In the genomic region with DNA sequence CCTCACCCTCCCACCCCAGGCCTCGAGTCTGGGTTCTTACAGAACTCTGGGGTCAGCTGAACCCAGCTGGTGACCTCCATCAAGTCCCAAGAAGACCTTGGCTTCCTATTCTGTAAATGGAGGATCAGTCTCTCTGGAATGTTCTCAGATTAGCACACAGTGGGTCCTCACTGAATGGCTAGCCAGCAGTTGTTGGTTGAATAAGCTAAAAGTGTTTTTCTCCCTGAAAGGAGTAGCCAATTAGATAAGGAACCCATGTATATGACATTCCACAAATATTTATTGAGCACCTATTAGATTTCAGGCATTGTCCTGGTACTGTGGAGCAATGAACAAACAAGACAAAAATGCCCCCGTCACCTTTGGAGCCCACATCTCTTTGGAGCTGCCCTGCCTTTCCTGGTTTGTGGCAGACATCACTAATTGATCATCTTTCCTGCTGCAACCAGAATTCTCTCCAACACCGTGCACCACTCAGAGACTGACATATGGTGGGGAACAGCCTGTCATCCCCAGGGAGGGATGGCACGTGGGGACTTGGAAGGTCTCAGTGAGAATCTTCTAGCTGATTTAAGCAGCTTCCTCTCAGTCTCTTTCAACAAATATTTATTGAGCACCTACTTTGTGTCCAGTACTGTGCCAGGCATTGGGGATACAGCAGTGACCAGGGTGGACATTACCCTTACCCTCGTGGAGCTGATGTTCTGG, we compare ENCODE assay signal across 20 cellular contexts.
DNase-seq lines count a peak whose midpoint lies in the region; FAIRE-seq and TF ChIP-seq lines count a peak whose summit lies in the region.
"Had no signal": no experiment of that assay in that cellular context is flagged by ENCODE, and none has a peak within 500 bp of the region (broad histone marks: within the 10 kb centered on the region; RNA-seq: fewer than 3 reads in every experiment).

No MANE protein-coding gene starts in this region.

- no peaks in the 10 kb centered on the region for H3K27me3 ChIP-seq in right atrium auricular region
- H3K27me3 ChIP-seq in osteoblast (ENCODE audit: insufficient read depth, low read length), result no peaks in the 10 kb centered on the region
- H3K27me3 ChIP-seq in CD4-positive, alpha-beta memory T cell (ENCODE audit: insufficient read depth, low read length), result no peaks in the 10 kb centered on the region
- H3K27me3 ChIP-seq: uterus had no signal

- CTCF ChIA-PET in CD4-positive, alpha-beta memory T cell (lab: Charles Lee; ENCODE audit: partially characterized antibody), result no interaction called here

- H3K27ac Mint-ChIP-seq in dendritic cell treated with granulocyte-macrophage colony-stimulating factor and Interleukin-4, amounts not matched to agents 40 ng/mL and 50 ng/mL, for 4 days, result peak overlapping the region; percentile 77
- H3K27ac Mint-ChIP-seq in CD4-positive, alpha-beta memory T cell, result no peak overlapping the region
- H3K27ac Mint-ChIP-seq: T-helper 17 cell had no signal

- TF ChIP-seq CTCF in right atrium auricular region (IDR thresholded peaks at IDR 0.05) (no peak), osteoblast (IDR thresholded peaks at IDR 0.05; ENCODE audit: extremely low read depth, low read depth, low read length) (no peak)

- no peak for DNase-seq in right atrium auricular region (ENCODE audit: low spot score)
- no peak for DNase-seq in cardiac septum (ENCODE audit: low spot score)
- DNase-seq in osteoblast (ENCODE audit: insufficient read length, low spot score, missing footprints), result peak; percentile 68
- DNase-seq in anterior cingulate cortex (lab: John Stamatoyannopoulos, UW), result no peak
- DNase-seq in H54 (ENCODE audit: insufficient read length, low spot score), result no peak
- DNase-seq in 8988T, result no peak
- no peak for DNase-seq in CD4-positive, alpha-beta memory T cell
- DNase-seq: activated gamma-delta T cell treated with Interleukin-2 at 50 U/mL for 16 hours; DMS153; effector memory CD4-positive, alpha-beta T cell; NCI-H2029; NCI-H774; occipital lobe; PC-3; stimulated activated CD4-positive, alpha-beta T cell treated with anti-CD3 and anti-CD28 coated beads, Interleukin-1b, Interleukin-23, amount 100 ng/mL, for 48 hours; T-helper 17 cell; uterus had no signal

- H3K4me3 Mint-ChIP-seq in dendritic cell treated with granulocyte-macrophage colony-stimulating factor and Interleukin-4, amounts not matched to agents 40 ng/mL and 50 ng/mL, for 4 days, result peak overlapping the region; percentile 18
- no peak overlapping the region for H3K4me3 Mint-ChIP-seq in CD4-positive, alpha-beta memory T cell
- H3K4me3 Mint-ChIP-seq: stimulated activated naive CD8-positive, alpha-beta T cell treated with anti-CD3 and anti-CD28 coated beads, Interleukin-15, Interleukin-2, amounts not matched to agents 100 ng/mL and 50 ng/mL, for 24 hours; T-helper 17 cell had no signal

- POLR2A ChIA-PET in CD4-positive, alpha-beta memory T cell (lab: Charles Lee; ENCODE audit: partially characterized antibody), result no interaction called here

- H2AFZ ChIP-seq in osteoblast (ENCODE audit: low read length), result no peak overlapping the region

- H3K4me1 ChIP-seq in right atrium auricular region, result peaks cover 0 to 14% of the 10 kb centered on the region in 2 donors
- no peaks in the 10 kb centered on the region for H3K4me1 ChIP-seq in osteoblast (ENCODE audit: insufficient read depth, low read length)
- H3K4me1 ChIP-seq in CD4-positive, alpha-beta memory T cell (ENCODE audit: insufficient read depth, low read length), result no peaks in the 10 kb centered on the region

- peak overlapping the region; percentile 10 to 16 for H3K27ac ChIP-seq in right atrium auricular region
- no peak overlapping the region for H3K27ac ChIP-seq in osteoblast (ENCODE audit: low read depth, low read length)
- no peak overlapping the region for H3K27ac ChIP-seq in CD4-positive, alpha-beta memory T cell (ENCODE audit: low read depth, low read length)
- H3K27ac ChIP-seq: VCaP had no signal

- peaks cover 96% of the 10 kb centered on the region for H3K4me1 Mint-ChIP-seq in dendritic cell treated with granulocyte-macrophage colony-stimulating factor and Interleukin-4, amounts not matched to agents 40 ng/mL and 50 ng/mL, for 4 days (ENCODE audit: low read depth)
- H3K4me1 Mint-ChIP-seq in CD4-positive, alpha-beta memory T cell, result no peaks in the 10 kb centered on the region

- H3K9me3 Mint-ChIP-seq in dendritic cell treated with granulocyte-macrophage colony-stimulating factor and Interleukin-4, amounts not matched to agents 40 ng/mL and 50 ng/mL, for 4 days, result no peaks in the 10 kb centered on the region
- no peaks in the 10 kb centered on the region for H3K9me3 Mint-ChIP-seq in CD4-positive, alpha-beta memory T cell
- H3K9me3 Mint-ChIP-seq: stimulated activated naive CD8-positive, alpha-beta T cell treated with anti-CD3 and anti-CD28 coated beads, Interleukin-15, Interleukin-2, amounts not matched to agents 100 ng/mL and 50 ng/mL, for 24 hours had no signal

- peaks cover 9% of the 10 kb centered on the region for H3K36me3 Mint-ChIP-seq in dendritic cell treated with granulocyte-macrophage colony-stimulating factor and Interleukin-4, amounts not matched to agents 40 ng/mL and 50 ng/mL, for 4 days (ENCODE audit: low read depth)
- H3K36me3 Mint-ChIP-seq in CD4-positive, alpha-beta memory T cell, result no peaks in the 10 kb centered on the region

- H3K79me2 ChIP-seq in osteoblast (ENCODE audit: insufficient read depth, low read length), result no peaks in the 10 kb centered on the region

- no peaks in the 10 kb centered on the region for H3K27me3 Mint-ChIP-seq in dendritic cell treated with granulocyte-macrophage colony-stimulating factor and Interleukin-4, amounts not matched to agents 40 ng/mL and 50 ng/mL, for 4 days
- peaks cover 14 to 15% of the 10 kb centered on the region in 2 donors for H3K27me3 Mint-ChIP-seq in CD4-positive, alpha-beta memory T cell

- no peak overlapping the region for H3K4me2 ChIP-seq in osteoblast (ENCODE audit: insufficient read depth, low read length)

- H4K20me1 ChIP-seq in osteoblast (ENCODE audit: insufficient read depth, low read length), result no peaks in the 10 kb centered on the region

- H3K4me3 ChIP-seq in right atrium auricular region (no peak overlapping the region), osteoblast (ENCODE audit: insufficient read depth, low read length) (no peak overlapping the region)
- no peak overlapping the region for H3K4me3 ChIP-seq in CD4-positive, alpha-beta memory T cell (ENCODE audit: low read length in 2 of 2)
- H3K4me3 ChIP-seq: uterus had no signal

- no peaks in the 10 kb centered on the region for H3K9me3 ChIP-seq in right atrium auricular region
- no peaks in the 10 kb centered on the region for H3K9me3 ChIP-seq in osteoblast (ENCODE audit: low read depth, low read length)
- no peaks in the 10 kb centered on the region for H3K9me3 ChIP-seq in CD4-positive, alpha-beta memory T cell (ENCODE audit: control insufficient read depth in 1 of 2, low read length in 2 of 2)
- H3K9me3 ChIP-seq: uterus had no signal

- FAIRE-seq in H54 (lab: Jason Lieb, UNC), result no peak

- intact Hi-C loops in cardiac septum (cut with DNase I), result no loop called here
- intact Hi-C loops in dendritic cell treated with granulocyte-macrophage colony-stimulating factor and Interleukin-4, amounts not matched to agents 40 ng/mL and 50 ng/mL, for 4 days (cut with micrococcal nuclease), result loop anchor here (5.0 to 10.0 kb wide), 2 partner anchors 35 to 72 kb away; no protein-coding TSS in a partner anchor
- intact Hi-C loops in CD4-positive, alpha-beta memory T cell (cut with micrococcal nuclease), result no loop called here

- no peak for TF ChIP-seq POLR2A in H54 (IDR thresholded peaks at IDR 0.05; ENCODE audit: low read depth, low read length)

- H3K36me3 ChIP-seq in right atrium auricular region (no peaks in the 10 kb centered on the region), osteoblast (ENCODE audit: insufficient read depth, low read length) (no peaks in the 10 kb centered on the region)
- no peaks in the 10 kb centered on the region for H3K36me3 ChIP-seq in CD4-positive, alpha-beta memory T cell (ENCODE audit: insufficient read depth, low read length)
- H3K36me3 ChIP-seq: uterus had no signal

Comparison
In these comparisons a context has a peak if more than half of its experiments do, and no peak if none do; other contexts are left out.
1. H3K27ac ChIP-seq: peak in right atrium auricular region (2 of 2); none in osteoblast (single experiment) and CD4-positive, alpha-beta memory T cell (single experiment).